ENCODE assay signal across 16 cellular contexts in the genomic region with DNA sequence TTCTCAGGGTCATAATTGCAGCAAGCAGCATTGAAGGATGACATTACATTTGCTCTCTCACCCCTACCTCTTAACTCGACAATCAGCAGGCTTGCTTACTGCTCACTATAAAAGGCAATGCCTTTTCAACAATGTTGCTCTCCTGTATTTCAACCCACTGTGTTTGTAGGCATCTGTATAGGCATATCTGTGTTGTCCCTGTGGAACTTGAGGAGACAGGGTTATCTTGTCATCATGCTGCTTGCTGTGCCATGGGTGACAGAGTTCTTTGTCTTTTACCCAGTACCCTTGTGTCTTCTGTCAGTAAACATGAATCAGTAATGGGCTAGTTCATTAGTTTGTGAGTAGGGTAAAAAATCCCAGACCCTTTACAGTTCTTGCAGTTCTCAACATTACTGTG.
"Had no signal": no experiment of that assay in that cellular context is flagged by ENCODE, and none has a peak within 500 bp of the region (broad histone marks: within the 10 kb centered on the region; RNA-seq: fewer than 3 reads in every experiment).

No MANE protein-coding gene starts in this region.

- H3K4me3 ChIP-seq: breast epithelium, esophagus muscularis mucosa, pancreas, skin epidermis, transverse colon had no signal

- H3K36me3 ChIP-seq: breast epithelium, esophagus muscularis mucosa, pancreas, transverse colon had no signal

- H3K4me1 ChIP-seq: breast epithelium had no signal

- H3K27me3 Mint-ChIP-seq: activated CD8-positive, alpha-beta memory T cell treated with anti-CD3 and anti-CD28 coated beads, Interleukin-2, amount 10 ng/mL, durations not matched to agents 7 days and 5 days; activated naive CD8-positive, alpha-beta T cell treated with anti-CD3 and anti-CD28 coated beads, Interleukin-2, amount 10 ng/mL, durations not matched to agents 7 days and 5 days; activated T-cell treated with anti-CD3 and anti-CD28 coated beads, Interleukin-2, amount 50 U/mL, for 24 hours; T-helper 17 cell had no signal

- H3K27ac ChIP-seq: breast epithelium, esophagus muscularis mucosa, pancreas, skin epidermis, transverse colon had no signal

- H3K9me3 Mint-ChIP-seq: activated T-cell treated with anti-CD3 and anti-CD28 coated beads, Interleukin-2, amount 50 U/mL, for 24 hours; stimulated activated effector memory CD8-positive, alpha-beta T cell treated with anti-CD3 and anti-CD28 coated beads, Interleukin-12 subunit alpha, Interleukin-12 subunit beta, amount 100 ng/mL, for 72 hours had no signal

- H3K4me3 Mint-ChIP-seq: activated CD8-positive, alpha-beta memory T cell treated with anti-CD3 and anti-CD28 coated beads, Interleukin-2, amount 10 ng/mL, durations not matched to agents 7 days and 5 days; activated naive CD8-positive, alpha-beta T cell treated with anti-CD3 and anti-CD28 coated beads, Interleukin-2, amount 10 ng/mL, durations not matched to agents 7 days and 5 days; activated T-cell treated with anti-CD3 and anti-CD28 coated beads, Interleukin-2, amount 50 U/mL, for 24 hours; stimulated activated effector memory CD8-positive, alpha-beta T cell treated with anti-CD3 and anti-CD28 coated beads, Interleukin-12 subunit alpha, Interleukin-12 subunit beta, amount 100 ng/mL, for 72 hours; T-helper 17 cell had no signal

- H3K9me3 ChIP-seq: breast epithelium, esophagus muscularis mucosa, pancreas, transverse colon had no signal

- H3K27ac Mint-ChIP-seq: activated CD8-positive, alpha-beta memory T cell treated with anti-CD3 and anti-CD28 coated beads, Interleukin-2, amount 10 ng/mL, durations not matched to agents 7 days and 5 days; activated naive CD8-positive, alpha-beta T cell treated with anti-CD3 and anti-CD28 coated beads, Interleukin-2, amount 10 ng/mL, durations not matched to agents 7 days and 5 days; activated T-cell treated with anti-CD3 and anti-CD28 coated beads, Interleukin-2, amount 50 U/mL, for 24 hours; stimulated activated effector memory CD8-positive, alpha-beta T cell treated with anti-CD3 and anti-CD28 coated beads, Interleukin-12 subunit alpha, Interleukin-12 subunit beta, amount 100 ng/mL, for 72 hours had no signal

- H3K27me3 ChIP-seq: breast epithelium, esophagus muscularis mucosa, pancreas, transverse colon had no signal

- DNase-seq: activated CD4-positive, alpha-beta T cell treated with anti-CD3 and anti-CD28 coated beads, Interleukin-2, amount 50 U/mL, for 4 hours; activated CD8-positive, alpha-beta memory T cell treated with anti-CD3 and anti-CD28 coated beads, Interleukin-2, amount 10 ng/mL, durations not matched to agents 7 days and 5 days; activated effector memory CD4-positive, alpha-beta T cell treated with Interleukin-2 at 50 U/mL for 16 hours; activated naive CD8-positive, alpha-beta T cell treated with anti-CD3 and anti-CD28 coated beads, Interleukin-2, amount 10 ng/mL, durations not matched to agents 7 days and 5 days; activated T-cell treated with anti-CD3 and anti-CD28 coated beads, Interleukin-2, amount 50 U/mL, for 24 hours; aorta; left colon; mesenchymal stem cell; pancreas; T-helper 17 cell; transverse colon had no signal

- ATAC-seq: activated CD4-positive, CD25-positive, alpha-beta regulatory T cell treated with anti-CD3 and anti-CD28 coated beads, Interleukin-2, amount 50 U/mL, for 24 hours; activated CD8-positive, alpha-beta memory T cell treated with anti-CD3 and anti-CD28 coated beads, Interleukin-2, amount 10 ng/mL, durations not matched to agents 7 days and 5 days; left colon; pancreas; stimulated activated effector memory CD8-positive, alpha-beta T cell treated with anti-CD3 and anti-CD28 coated beads, Interleukin-12 subunit alpha, Interleukin-12 subunit beta, amount 100 ng/mL, for 72 hours; T-helper 17 cell had no signal
